ENCODE assay signal across 2 cellular contexts in the genomic region with DNA sequence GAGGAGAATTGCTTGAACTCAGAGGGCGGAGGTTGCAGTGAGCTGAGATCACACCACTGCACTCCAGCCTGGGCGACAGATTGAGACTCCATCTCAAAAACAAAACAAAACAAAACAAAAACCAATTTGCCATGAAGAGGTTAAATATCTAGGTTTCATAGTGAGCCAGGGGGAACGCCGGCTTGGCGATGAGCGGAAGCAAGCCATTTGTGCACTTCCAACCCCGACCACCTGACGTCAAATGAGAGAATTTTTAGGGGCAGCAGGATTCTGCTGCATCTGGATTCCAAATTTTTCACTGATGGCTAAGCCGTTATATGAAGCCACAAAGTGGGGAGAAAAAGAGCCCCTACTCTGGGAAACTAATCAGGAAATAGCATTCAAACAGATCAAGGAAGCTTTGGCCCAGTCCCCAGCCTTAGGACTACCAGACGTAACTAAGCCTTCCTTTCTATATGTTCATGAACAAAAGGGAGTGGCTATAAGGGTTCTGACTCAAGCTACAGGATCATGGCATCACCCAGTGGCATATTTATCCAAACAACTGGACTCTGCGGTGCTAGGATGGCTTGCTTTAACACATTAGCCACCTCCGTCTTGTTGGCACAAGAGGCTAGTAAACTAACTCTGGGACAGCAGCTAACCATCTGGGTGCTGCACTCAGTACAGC.
TF ChIP-seq lines count a peak whose summit lies in the region.

No MANE protein-coding gene starts in this region.

TF ChIP-seq in GM23338, 12 proteins besides CTCF, POLR2A, EP300 and RAD21 (continues in another document):
- TF ChIP-seq, protein P1, sequence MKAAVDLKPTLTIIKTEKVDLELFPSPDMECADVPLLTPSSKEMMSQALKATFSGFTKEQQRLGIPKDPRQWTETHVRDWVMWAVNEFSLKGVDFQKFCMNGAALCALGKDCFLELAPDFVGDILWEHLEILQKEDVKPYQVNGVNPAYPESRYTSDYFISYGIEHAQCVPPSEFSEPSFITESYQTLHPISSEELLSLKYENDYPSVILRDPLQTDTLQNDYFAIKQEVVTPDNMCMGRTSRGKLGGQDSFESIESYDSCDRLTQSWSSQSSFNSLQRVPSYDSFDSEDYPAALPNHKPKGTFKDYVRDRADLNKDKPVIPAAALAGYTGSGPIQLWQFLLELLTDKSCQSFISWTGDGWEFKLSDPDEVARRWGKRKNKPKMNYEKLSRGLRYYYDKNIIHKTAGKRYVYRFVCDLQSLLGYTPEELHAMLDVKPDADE (IDR thresholded peaks at IDR 0.05): no peak
- no peak for TF ChIP-seq CREB1 (CRISPR knock-in tag; IDR thresholded peaks at IDR 0.05; ENCODE audit: low read depth)
- no peak for TF ChIP-seq POLR2AphosphoS5 (IDR thresholded peaks at IDR 0.05; ENCODE audit: low read depth)
- no peak for TF ChIP-seq ZNF114 (CRISPR knock-in tag; IDR thresholded peaks at IDR 0.05)
- no peak for TF ChIP-seq STAT1 (IDR thresholded peaks at IDR 0.05; ENCODE audit: unreplicated experiment)
- TF ChIP-seq, protein P2, sequence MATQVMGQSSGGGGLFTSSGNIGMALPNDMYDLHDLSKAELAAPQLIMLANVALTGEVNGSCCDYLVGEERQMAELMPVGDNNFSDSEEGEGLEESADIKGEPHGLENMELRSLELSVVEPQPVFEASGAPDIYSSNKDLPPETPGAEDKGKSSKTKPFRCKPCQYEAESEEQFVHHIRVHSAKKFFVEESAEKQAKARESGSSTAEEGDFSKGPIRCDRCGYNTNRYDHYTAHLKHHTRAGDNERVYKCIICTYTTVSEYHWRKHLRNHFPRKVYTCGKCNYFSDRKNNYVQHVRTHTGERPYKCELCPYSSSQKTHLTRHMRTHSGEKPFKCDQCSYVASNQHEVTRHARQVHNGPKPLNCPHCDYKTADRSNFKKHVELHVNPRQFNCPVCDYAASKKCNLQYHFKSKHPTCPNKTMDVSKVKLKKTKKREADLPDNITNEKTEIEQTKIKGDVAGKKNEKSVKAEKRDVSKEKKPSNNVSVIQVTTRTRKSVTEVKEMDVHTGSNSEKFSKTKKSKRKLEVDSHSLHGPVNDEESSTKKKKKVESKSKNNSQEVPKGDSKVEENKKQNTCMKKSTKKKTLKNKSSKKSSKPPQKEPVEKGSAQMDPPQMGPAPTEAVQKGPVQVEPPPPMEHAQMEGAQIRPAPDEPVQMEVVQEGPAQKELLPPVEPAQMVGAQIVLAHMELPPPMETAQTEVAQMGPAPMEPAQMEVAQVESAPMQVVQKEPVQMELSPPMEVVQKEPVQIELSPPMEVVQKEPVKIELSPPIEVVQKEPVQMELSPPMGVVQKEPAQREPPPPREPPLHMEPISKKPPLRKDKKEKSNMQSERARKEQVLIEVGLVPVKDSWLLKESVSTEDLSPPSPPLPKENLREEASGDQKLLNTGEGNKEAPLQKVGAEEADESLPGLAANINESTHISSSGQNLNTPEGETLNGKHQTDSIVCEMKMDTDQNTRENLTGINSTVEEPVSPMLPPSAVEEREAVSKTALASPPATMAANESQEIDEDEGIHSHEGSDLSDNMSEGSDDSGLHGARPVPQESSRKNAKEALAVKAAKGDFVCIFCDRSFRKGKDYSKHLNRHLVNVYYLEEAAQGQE (IDR thresholded peaks at IDR 0.05; ENCODE audit: unreplicated experiment): no peak
- TF ChIP-seq, protein P3, sequence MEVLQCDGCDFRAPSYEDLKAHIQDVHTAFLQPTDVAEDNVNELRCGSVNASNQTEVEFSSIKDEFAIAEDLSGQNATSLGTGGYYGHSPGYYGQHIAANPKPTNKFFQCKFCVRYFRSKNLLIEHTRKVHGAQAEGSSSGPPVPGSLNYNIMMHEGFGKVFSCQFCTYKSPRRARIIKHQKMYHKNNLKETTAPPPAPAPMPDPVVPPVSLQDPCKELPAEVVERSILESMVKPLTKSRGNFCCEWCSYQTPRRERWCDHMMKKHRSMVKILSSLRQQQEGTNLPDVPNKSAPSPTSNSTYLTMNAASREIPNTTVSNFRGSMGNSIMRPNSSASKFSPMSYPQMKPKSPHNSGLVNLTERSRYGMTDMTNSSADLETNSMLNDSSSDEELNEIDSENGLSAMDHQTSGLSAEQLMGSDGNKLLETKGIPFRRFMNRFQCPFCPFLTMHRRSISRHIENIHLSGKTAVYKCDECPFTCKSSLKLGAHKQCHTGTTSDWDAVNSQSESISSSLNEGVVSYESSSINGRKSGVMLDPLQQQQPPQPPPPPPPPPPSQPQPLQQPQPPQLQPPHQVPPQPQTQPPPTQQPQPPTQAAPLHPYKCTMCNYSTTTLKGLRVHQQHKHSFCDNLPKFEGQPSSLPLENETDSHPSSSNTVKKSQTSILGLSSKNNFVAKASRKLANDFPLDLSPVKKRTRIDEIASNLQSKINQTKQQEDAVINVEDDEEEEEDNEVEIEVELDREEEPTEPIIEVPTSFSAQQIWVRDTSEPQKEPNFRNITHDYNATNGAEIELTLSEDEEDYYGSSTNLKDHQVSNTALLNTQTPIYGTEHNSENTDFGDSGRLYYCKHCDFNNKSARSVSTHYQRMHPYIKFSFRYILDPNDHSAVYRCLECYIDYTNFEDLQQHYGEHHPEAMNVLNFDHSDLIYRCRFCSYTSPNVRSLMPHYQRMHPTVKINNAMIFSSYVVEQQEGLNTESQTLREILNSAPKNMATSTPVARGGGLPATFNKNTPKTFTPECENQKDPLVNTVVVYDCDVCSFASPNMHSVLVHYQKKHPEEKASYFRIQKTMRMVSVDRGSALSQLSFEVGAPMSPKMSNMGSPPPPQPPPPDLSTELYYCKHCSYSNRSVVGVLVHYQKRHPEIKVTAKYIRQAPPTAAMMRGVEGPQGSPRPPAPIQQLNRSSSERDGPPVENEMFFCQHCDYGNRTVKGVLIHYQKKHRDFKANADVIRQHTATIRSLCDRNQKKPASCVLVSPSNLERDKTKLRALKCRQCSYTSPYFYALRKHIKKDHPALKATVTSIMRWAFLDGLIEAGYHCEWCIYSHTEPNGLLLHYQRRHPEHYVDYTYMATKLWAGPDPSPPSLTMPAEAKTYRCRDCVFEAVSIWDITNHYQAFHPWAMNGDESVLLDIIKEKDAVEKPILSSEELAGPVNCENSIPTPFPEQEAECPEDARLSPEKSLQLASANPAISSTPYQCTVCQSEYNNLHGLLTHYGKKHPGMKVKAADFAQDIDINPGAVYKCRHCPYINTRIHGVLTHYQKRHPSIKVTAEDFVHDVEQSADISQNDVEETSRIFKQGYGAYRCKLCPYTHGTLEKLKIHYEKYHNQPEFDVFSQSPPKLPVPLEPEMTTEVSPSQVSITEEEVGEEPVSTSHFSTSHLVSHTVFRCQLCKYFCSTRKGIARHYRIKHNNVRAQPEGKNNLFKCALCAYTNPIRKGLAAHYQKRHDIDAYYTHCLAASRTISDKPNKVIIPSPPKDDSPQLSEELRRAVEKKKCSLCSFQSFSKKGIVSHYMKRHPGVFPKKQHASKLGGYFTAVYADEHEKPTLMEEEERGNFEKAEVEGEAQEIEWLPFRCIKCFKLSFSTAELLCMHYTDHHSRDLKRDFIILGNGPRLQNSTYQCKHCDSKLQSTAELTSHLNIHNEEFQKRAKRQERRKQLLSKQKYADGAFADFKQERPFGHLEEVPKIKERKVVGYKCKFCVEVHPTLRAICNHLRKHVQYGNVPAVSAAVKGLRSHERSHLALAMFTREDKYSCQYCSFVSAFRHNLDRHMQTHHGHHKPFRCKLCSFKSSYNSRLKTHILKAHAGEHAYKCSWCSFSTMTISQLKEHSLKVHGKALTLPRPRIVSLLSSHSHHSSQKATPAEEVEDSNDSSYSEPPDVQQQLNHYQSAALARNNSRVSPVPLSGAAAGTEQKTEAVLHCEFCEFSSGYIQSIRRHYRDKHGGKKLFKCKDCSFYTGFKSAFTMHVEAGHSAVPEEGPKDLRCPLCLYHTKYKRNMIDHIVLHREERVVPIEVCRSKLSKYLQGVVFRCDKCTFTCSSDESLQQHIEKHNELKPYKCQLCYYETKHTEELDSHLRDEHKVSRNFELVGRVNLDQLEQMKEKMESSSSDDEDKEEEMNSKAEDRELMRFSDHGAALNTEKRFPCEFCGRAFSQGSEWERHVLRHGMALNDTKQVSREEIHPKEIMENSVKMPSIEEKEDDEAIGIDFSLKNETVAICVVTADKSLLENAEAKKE (CRISPR knock-in tag; IDR thresholded peaks at IDR 0.05): no peak
- no peak for TF ChIP-seq EZH2 (IDR thresholded peaks at IDR 0.05; ENCODE audit: low read depth, unreplicated experiment)

TF ChIP-seq in K562, 482 proteins besides CTCF, POLR2A, EP300 and RAD21 (continues in another document):
- TF ChIP-seq, protein P4, sequence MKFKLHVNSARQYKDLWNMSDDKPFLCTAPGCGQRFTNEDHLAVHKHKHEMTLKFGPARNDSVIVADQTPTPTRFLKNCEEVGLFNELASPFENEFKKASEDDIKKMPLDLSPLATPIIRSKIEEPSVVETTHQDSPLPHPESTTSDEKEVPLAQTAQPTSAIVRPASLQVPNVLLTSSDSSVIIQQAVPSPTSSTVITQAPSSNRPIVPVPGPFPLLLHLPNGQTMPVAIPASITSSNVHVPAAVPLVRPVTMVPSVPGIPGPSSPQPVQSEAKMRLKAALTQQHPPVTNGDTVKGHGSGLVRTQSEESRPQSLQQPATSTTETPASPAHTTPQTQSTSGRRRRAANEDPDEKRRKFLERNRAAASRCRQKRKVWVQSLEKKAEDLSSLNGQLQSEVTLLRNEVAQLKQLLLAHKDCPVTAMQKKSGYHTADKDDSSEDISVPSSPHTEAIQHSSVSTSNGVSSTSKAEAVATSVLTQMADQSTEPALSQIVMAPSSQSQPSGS (CRISPR knock-in tag; IDR thresholded peaks at IDR 0.05): no peak
- TF ChIP-seq, protein P5, sequence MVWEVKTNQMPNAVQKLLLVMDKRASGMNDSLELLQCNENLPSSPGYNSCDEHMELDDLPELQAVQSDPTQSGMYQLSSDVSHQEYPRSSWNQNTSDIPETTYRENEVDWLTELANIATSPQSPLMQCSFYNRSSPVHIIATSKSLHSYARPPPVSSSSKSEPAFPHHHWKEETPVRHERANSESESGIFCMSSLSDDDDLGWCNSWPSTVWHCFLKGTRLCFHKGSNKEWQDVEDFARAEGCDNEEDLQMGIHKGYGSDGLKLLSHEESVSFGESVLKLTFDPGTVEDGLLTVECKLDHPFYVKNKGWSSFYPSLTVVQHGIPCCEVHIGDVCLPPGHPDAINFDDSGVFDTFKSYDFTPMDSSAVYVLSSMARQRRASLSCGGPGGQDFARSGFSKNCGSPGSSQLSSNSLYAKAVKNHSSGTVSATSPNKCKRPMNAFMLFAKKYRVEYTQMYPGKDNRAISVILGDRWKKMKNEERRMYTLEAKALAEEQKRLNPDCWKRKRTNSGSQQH (CRISPR knock-in tag; IDR thresholded peaks at IDR 0.05): no peak
- TF ChIP-seq, protein P6, sequence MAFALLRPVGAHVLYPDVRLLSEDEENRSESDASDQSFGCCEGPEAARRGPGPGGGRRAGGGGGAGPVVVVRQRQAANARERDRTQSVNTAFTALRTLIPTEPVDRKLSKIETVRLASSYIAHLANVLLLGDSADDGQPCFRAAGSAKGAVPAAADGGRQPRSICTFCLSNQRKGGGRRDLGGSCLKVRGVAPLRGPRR (CRISPR knock-in tag; IDR thresholded peaks at IDR 0.05): no peak
- TF ChIP-seq ETV6 (IDR thresholded peaks at IDR 0.05; ENCODE audit: borderline replicate concordance in 1 of 2, low read depth in 2 of 2, low read length in 1 of 2) (no peak), ETV6 (CRISPR knock-in tag; IDR thresholded peaks at IDR 0.05; ENCODE audit: borderline replicate concordance) (no peak), ZNF311 (CRISPR knock-in tag; IDR thresholded peaks at IDR 0.05) (no peak)
